14 cellular contexts compared by ENCODE assay signal in the genomic region with DNA sequence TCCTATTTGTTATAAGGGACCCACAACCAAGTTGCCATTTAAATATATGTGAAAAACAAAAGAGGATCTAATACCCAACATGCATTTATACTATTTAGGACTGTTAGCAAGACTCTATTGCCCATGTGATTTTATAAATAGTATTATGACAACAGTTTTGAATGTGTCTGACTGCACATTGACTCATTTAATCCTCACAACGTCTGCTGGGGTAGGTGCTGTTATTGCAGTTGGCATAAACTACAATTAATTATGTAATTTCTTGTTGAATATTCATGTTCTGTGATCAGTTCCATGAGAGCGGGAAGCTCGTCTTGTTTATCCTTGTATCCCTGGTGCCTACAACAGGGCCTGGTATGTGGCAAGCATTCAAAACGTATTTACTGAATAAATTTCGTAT. TPM values are rescaled to one million over a fixed set of nuclear protein-coding genes. Genes with fewer than 3 reads are reported as not detected.
DNase-seq lines count a peak whose midpoint lies in the region; ATAC-seq and TF ChIP-seq lines count a peak whose summit lies in the region.
"Had no signal": no experiment of that assay in that cellular context is flagged by ENCODE, and none has a peak within 500 bp of the region (broad histone marks: within the 10 kb centered on the region; RNA-seq: fewer than 3 reads in every experiment).

No MANE protein-coding gene starts in this region.

- no peak for TF ChIP-seq RAD21 in IMR-90 (IDR thresholded peaks at IDR 0.05; ENCODE audit: low read length)

- no CpG with 5 or more reads among the region's 5 CpGs for WGBS in IMR-90 (ENCODE audit: extremely low coverage in 2 of 2, insufficient read length in 1 of 2), 2 experiments
- WGBS in body of pancreas, 2 donors, result 75 to 78% methylated on average over 5 of the region's 5 CpGs
- WGBS in stomach, 5 donors, result 67 to 76% (median 71%) methylated on average over 5 of the region's 5 CpGs

- dilution Hi-C loops in IMR-90 (cut with HindIII; ENCODE audit: low sequenced_read_pairs, unreplicated experiment), result no loop called here

- no peak overlapping the region for H2BK20ac ChIP-seq in IMR-90 (ENCODE audit: low read depth, low read length)

- H3K27me3 Mint-ChIP-seq in type B pancreatic cell, result no peaks in the 10 kb centered on the region

- no TSS peak for BruUV-seq in IMR-90 (replicated peaks; lab: Mats Ljungman, UMichigan)

- no peaks in the 10 kb centered on the region for H4K20me1 ChIP-seq in IMR-90 (ENCODE audit: insufficient read depth, low read length)
- H4K20me1 ChIP-seq: BLaER1 had no signal

- 0 out of 2 replicates have a peak overlapping the region, but pooled peaks have one; percentile 25 for H3K23ac ChIP-seq in IMR-90 (ENCODE audit: low read depth, low read length)

- no peak overlapping the region for H4K8ac ChIP-seq in IMR-90 (ENCODE audit: low read depth in 2 of 2, low read length in 2 of 2)

- peaks cover 22% of the 10 kb centered on the region for H3K4me1 Mint-ChIP-seq in type B pancreatic cell (ENCODE audit: unreplicated experiment)

- no peak for DNase-seq in IMR-90
- no peak for DNase-seq in body of pancreas
- peak in 1 of 2 donors; percentile 41 for DNase-seq in foreskin keratinocyte
- peak; percentile 1 for DNase-seq in stomach
- no peak for DNase-seq in AG20443 (ENCODE audit: low spot score)
- DNase-seq in type B pancreatic cell (ENCODE audit: extremely low spot score, unreplicated experiment), result no peak
- DNase-seq: NCI-H146, NCI-H2081 treated with DMSO at 0.1 percent for 48 hours, NCI-H526 had no signal

- H3K4me3 ChIP-seq in IMR-90 (ENCODE audit: insufficient read depth, low read depth, low read length) (no peak overlapping the region), body of pancreas (no peak overlapping the region), stomach (no peak overlapping the region)
- H3K4me3 ChIP-seq: BLaER1, HAP-1, SK-N-MC had no signal

- TF ChIP-seq POLR2A in IMR-90 (IDR thresholded peaks at IDR 0.05; ENCODE audit: low read depth, low read length), result no peak
- TF ChIP-seq POLR2A in body of pancreas (IDR thresholded peaks at IDR 0.05), result no peak
- TF ChIP-seq POLR2A in stomach (IDR thresholded peaks at IDR 0.05), result no peak

- no peak overlapping the region for H4K91ac ChIP-seq in IMR-90 (ENCODE audit: insufficient read depth, low read depth, low read length)

- no peak overlapping the region for H2AK5ac ChIP-seq in IMR-90 (ENCODE audit: low read depth, low read length)

- intact Hi-C loops in IMR-90 (cut with micrococcal nuclease) (no loop called here), body of pancreas (cut with DNase I) (no loop called here), stomach (cut with DNase I; ENCODE audit: low total_unique reads) (no loop called here)

- no peaks in the 10 kb centered on the region for H3K36me3 Mint-ChIP-seq in type B pancreatic cell

- ATAC-seq in IMR-90 (ENCODE audit: low read depth), result no peak
- ATAC-seq in body of pancreas, result no peak
- peak; percentile 49 for ATAC-seq in foreskin keratinocyte
- ATAC-seq in GM19467 (IDR thresholded peaks at IDR 0.05; ENCODE audit: unreplicated experiment), result no peak
- ATAC-seq: Right ventricle myocardium inferior had no signal

- H3K56ac ChIP-seq in IMR-90 (ENCODE audit: extremely low read depth, insufficient read depth, low read length), result no peak overlapping the region

- no peak overlapping the region for H4K5ac ChIP-seq in IMR-90 (ENCODE audit: low read depth, low read length)

- H3K4me2 ChIP-seq in IMR-90 (ENCODE audit: low read depth, low read length), result no peak overlapping the region
- H3K4me2 ChIP-seq: BLaER1 had no signal

- H3K27me3 ChIP-seq in IMR-90 (ENCODE audit: control insufficient read depth, insufficient read depth, low read length) (no peaks in the 10 kb centered on the region), body of pancreas (no peaks in the 10 kb centered on the region), foreskin keratinocyte (no peaks in the 10 kb centered on the region), stomach (no peaks in the 10 kb centered on the region)
- H3K27me3 ChIP-seq: BLaER1 had no signal

- TF ChIP-seq CTCF in IMR-90 (conservative IDR thresholded peaks at IDR 0.05; ENCODE audit: low read depth, low read length) (no peak), body of pancreas (IDR thresholded peaks at IDR 0.05) (no peak), foreskin keratinocyte (conservative IDR thresholded peaks at IDR 0.05) (no peak), stomach (IDR thresholded peaks at IDR 0.05) (no peak), type B pancreatic cell (conservative IDR thresholded peaks at IDR 0.05) (no peak)

- H2BK120ac ChIP-seq in IMR-90 (ENCODE audit: low read depth, low read length), result no peak overlapping the region

- in situ Hi-C loops in IMR-90 (cut with MboI; ENCODE audit: low sequenced_read_pairs), result no loop called here

- peaks cover 4% of the 10 kb centered on the region; the same call in 1 of the 2 replicates for H3K9me1 ChIP-seq in IMR-90 (ENCODE audit: insufficient read depth, low read length)

- H3K4me1 ChIP-seq in IMR-90 (ENCODE audit: control insufficient read depth, insufficient read depth, low read length) (peaks cover 12% of the 10 kb centered on the region; the same call in 1 of the 2 replicates), body of pancreas (peaks cover 60% of the 10 kb centered on the region), foreskin keratinocyte (peaks cover 14% of the 10 kb centered on the region), stomach (peaks cover 16 to 39% (median 34%) of the 10 kb centered on the region in 4 donors)
- H3K4me1 ChIP-seq: BLaER1 had no signal

- POLR2A ChIA-PET in IMR-90 (lab: Charles Lee; ENCODE audit: unreplicated experiment), result interaction anchor here (0.6 kb wide), 1 partner anchor 45 kb away, joined by 7 read pairs; no protein-coding TSS in a partner anchor

- H3K9ac ChIP-seq in IMR-90 (ENCODE audit: low read depth, low read length), result no peak overlapping the region
- H3K9ac ChIP-seq: BLaER1 had no signal

- no peak overlapping the region for H2AK9ac ChIP-seq in IMR-90 (replicated peaks; ENCODE audit: low read depth, low read length, poor library complexity)

- H3K27ac Mint-ChIP-seq in type B pancreatic cell, result no peak overlapping the region

- no peaks in the 10 kb centered on the region for H3K79me1 ChIP-seq in IMR-90 (ENCODE audit: low read depth in 1 of 2, low read length in 2 of 2)

- H3K36me3 ChIP-seq in IMR-90 (ENCODE audit: control insufficient read depth, insufficient read depth, low read length) (no peaks in the 10 kb centered on the region), body of pancreas (replicated peaks in 1 of 2; ENCODE audit: insufficient read depth in 1 of 2, low read depth in 2 of 2) (no peaks in the 10 kb centered on the region), stomach (no peaks in the 10 kb centered on the region)
- H3K36me3 ChIP-seq: BLaER1, HAP-1 had no signal

- no peaks in the 10 kb centered on the region for H3K9me3 Mint-ChIP-seq in type B pancreatic cell

- H3K18ac ChIP-seq in IMR-90 (ENCODE audit: low read depth, low read length), result no peak overlapping the region

- no peak overlapping the region for H3K14ac ChIP-seq in IMR-90 (replicated peaks; ENCODE audit: low read depth, low read length)

- no peak for TF ChIP-seq EP300 in stomach (IDR thresholded peaks at IDR 0.05)

- no peak overlapping the region; the same call in 2 of the 3 replicates for H2BK15ac ChIP-seq in IMR-90 (ENCODE audit: low read depth, low read length)

- no peak overlapping the region for H2AFZ ChIP-seq in IMR-90 (replicated peaks; ENCODE audit: low read length, poor library complexity)

- no peak overlapping the region for H2BK5ac ChIP-seq in IMR-90 (ENCODE audit: low read depth, low read length, poor library complexity, severe bottlenecking)

- H3K4me3 Mint-ChIP-seq in type B pancreatic cell, result no peak overlapping the region

- H3K27ac ChIP-seq in IMR-90 (ENCODE audit: insufficient read depth, low read length) (no peak overlapping the region), body of pancreas (peak overlapping the region in 3 of 4 donors; percentile 80 to 85 (median 82)), foreskin keratinocyte (peak overlapping the region; percentile 15), stomach (peak overlapping the region in 4 of 5 donors; percentile 37 to 79 (median 67))
- H3K27ac ChIP-seq: BLaER1, SK-N-MC had no signal

- no peaks in the 10 kb centered on the region for H3K9me3 ChIP-seq in IMR-90 (ENCODE audit: control insufficient read depth, insufficient read depth, low read length)
- H3K9me3 ChIP-seq in body of pancreas, result no peaks in the 10 kb centered on the region
- no peaks in the 10 kb centered on the region for H3K9me3 ChIP-seq in stomach
- H3K9me3 ChIP-seq: BLaER1, HAP-1 had no signal

- CTCF ChIA-PET in IMR-90 (lab: Yijun Ruan, JAX), result interaction anchor here (0.8 kb wide), 1 partner anchor 14 kb away, joined by 4 read pairs; no protein-coding TSS in a partner anchor

- H3K4ac ChIP-seq in IMR-90 (ENCODE audit: low read depth, low read length), result no peak overlapping the region

TF ChIP-seq in IMR-90, 13 proteins besides CTCF, POLR2A, EP300 and RAD21:
- TF ChIP-seq BHLHE40 (IDR thresholded peaks at IDR 0.05; ENCODE audit: low read depth, low read length), result no peak
- no peak for TF ChIP-seq CEBPB (IDR thresholded peaks at IDR 0.05; ENCODE audit: low read depth, low read length)
- no peak for TF ChIP-seq SMC3 (IDR thresholded peaks at IDR 0.05; ENCODE audit: low read depth, low read length)
- TF ChIP-seq FOS (IDR thresholded peaks at IDR 0.05; ENCODE audit: low read depth, low read length), result no peak
- TF ChIP-seq CHD1 (IDR thresholded peaks at IDR 0.05; ENCODE audit: low read depth, low read length), result no peak
- no peak for TF ChIP-seq RFX5 (IDR thresholded peaks at IDR 0.05; ENCODE audit: low read depth, low read length)
- TF ChIP-seq MXI1 (IDR thresholded peaks at IDR 0.05; ENCODE audit: borderline replicate concordance, low read depth, low read length), result no peak

RNA-seq across cellular contexts. Expression of a gene that starts 53.8 kb away (rescaled TPM):
- total RNA-seq in IMR-90 (2012; rRNA removed) (0.36 TPM in 1 of 2 replicates, not detected in the other), body of pancreas (10 to 100 TPM in 1 of 2 donors, under 1 TPM in 1; 0.26 to 15.5 TPM), foreskin keratinocyte (0.25 TPM in 1 of 2 replicates, not detected in the other), stomach (10 to 100 TPM in 2 of 5 donors, 1 to 10 TPM in 1, not detected in 2; 2.2 to 14.5 (median 13.4) TPM), type B pancreatic cell (ENCODE audit: low replicate concordance) (0.97 TPM in 1 of 2 replicates, not detected in the other)
- polyA plus RNA-seq in IMR-90 (2012; rRNA removed) (0.32 and 0.37 TPM in 2 replicates), foreskin keratinocyte (0.11 and 0.13 TPM in 2 replicates), stomach (1 to 10 TPM; 1.1 to 2.3 (median 1.2) TPM)
- polyA plus RNA-seq in IMR-90 (2012; cell fraction: cytosol; rRNA removed), result 0.16 TPM in 1 of 2 replicates, not detected in the other
- polyA plus RNA-seq in IMR-90 (2012; cell fraction: nucleus; rRNA removed; ENCODE audit: low replicate concordance), result 1.0 and 1.2 TPM in 2 replicates
- total RNA-seq: Right ventricle myocardium inferior had no signal
